ENCODE assay signal across 8 cellular contexts in genomic region chr4:163264934-163265333, GRCh38.
"Had no signal": no experiment of that assay in that cellular context is flagged by ENCODE, and none has a peak within 500 bp of the region (broad histone marks: within the 10 kb centered on the region; RNA-seq: fewer than 3 reads in every experiment).

No MANE protein-coding gene starts in this region.

- H3K4me3 ChIP-seq: GM12878 had no signal

- ATAC-seq: GM12878 had no signal

- FAIRE-seq: G401.6, GM12878, GM12891, GM12892, GM18507, GM19239 had no signal

- DNase-seq: GDM1, GF-D8 had no signal
